Comparison of ENCODE assay signal across 8 cellular contexts in genomic region chr2:101151141-101151858, GRCh38. TPM values are rescaled to one million over a fixed set of nuclear protein-coding genes. Genes with fewer than 3 reads are reported as not detected.
DNase-seq lines count a peak whose midpoint lies in the region; ATAC-seq, FAIRE-seq and TF ChIP-seq lines count a peak whose summit lies in the region.

Gene TBC1D8, minus strand, starts transcription at chr2:101151382. Its CDS starts 129 bp downstream, at chr2:101151253.

- no peak within 1 kb of the TSS for H3K27ac Mint-ChIP-seq in GM23338

- no peaks in the 10 kb centered on the region for H3K36me3 ChIP-seq in GM23338 (ENCODE audit: insufficient read depth)
- H3K36me3 ChIP-seq in SU-DHL-6 (ENCODE audit: low read length) = no peaks in the 10 kb centered on the region
- no peaks in the 10 kb centered on the region for H3K36me3 ChIP-seq in cardiac muscle cell
- H3K36me3 ChIP-seq in pancreas = no peaks in the 10 kb centered on the region
- H3K36me3 ChIP-seq in thyroid gland = no peaks in the 10 kb centered on the region

- peaks cover 20% of the 10 kb centered on the region for H3K27me3 Mint-ChIP-seq in GM23338 (ENCODE audit: insufficient read depth, low read depth, poor library complexity)

- H3K9me3 Mint-ChIP-seq in GM23338 = no peaks in the 10 kb centered on the region

- H3K27me3 ChIP-seq in GM23338 (ENCODE audit: insufficient read depth) = peaks cover 11% of the 10 kb centered on the region
- H3K27me3 ChIP-seq in SU-DHL-6 (ENCODE audit: low read length) = no peaks in the 10 kb centered on the region
- H3K27me3 ChIP-seq in cardiac muscle cell = no peaks in the 10 kb centered on the region
- H3K27me3 ChIP-seq in pancreas = no peaks in the 10 kb centered on the region
- no peaks in the 10 kb centered on the region for H3K27me3 ChIP-seq in thyroid gland

- DNase-seq in Daoy (ENCODE audit: low read depth) (peak; percentile 90), GM23338 (ENCODE audit: low spot score) (peak; percentile 91), M059J (ENCODE audit: low read depth) (peak; percentile 80), cardiac muscle cell (ENCODE audit: low read depth in 1 of 2, low spot score in 1 of 2) (peak; percentile 87 to 94), pancreas (peak; percentile 89 to 97 (median 94)), thyroid gland (peak; percentile 89 to 92)

- H3K27ac ChIP-seq in GM23338 (ENCODE audit: low read depth) = peak within 1 kb of the TSS; percentile 59; the same call in 1 of the 2 replicates
- H3K27ac ChIP-seq in SU-DHL-6 (ENCODE audit: low read depth, low read length) = no peak within 1 kb of the TSS
- no peak within 1 kb of the TSS for H3K27ac ChIP-seq in adipose tissue (ENCODE audit: low read depth, low read length)
- H3K27ac ChIP-seq in cardiac muscle cell = peak within 1 kb of the TSS; percentile 71
- peak within 1 kb of the TSS; percentile 72 to 88 (median 80) for H3K27ac ChIP-seq in pancreas
- peak within 1 kb of the TSS; percentile 32 to 83 (median 83) for H3K27ac ChIP-seq in thyroid gland

- H3K9me3 ChIP-seq in SU-DHL-6 (ENCODE audit: insufficient read depth, low read length) = no peaks in the 10 kb centered on the region
- no peaks in the 10 kb centered on the region for H3K9me3 ChIP-seq in cardiac muscle cell (ENCODE audit: low read depth)
- no peaks in the 10 kb centered on the region for H3K9me3 ChIP-seq in pancreas
- no peaks in the 10 kb centered on the region for H3K9me3 ChIP-seq in thyroid gland

- H3K9ac ChIP-seq in SU-DHL-6 (ENCODE audit: low read length) = peak within 1 kb of the TSS; percentile 41; the same call in 1 of the 2 replicates

- no peaks in the 10 kb centered on the region; the same call in 2 of the 3 replicates for H3K36me3 Mint-ChIP-seq in GM23338 (ENCODE audit: low read depth)

- ATAC-seq in GM23338 (peak; percentile 55), pancreas (peak; percentile 83 to 86 (median 84))

- H3F3A ChIP-seq in GM23338 (replicated peaks; ENCODE audit: low read depth) (peaks cover 11% of the 10 kb centered on the region), SU-DHL-6 (ENCODE audit: insufficient read depth) (no peaks in the 10 kb centered on the region)

- H3K9me2 ChIP-seq in GM23338 (ENCODE audit: insufficient read depth) = no peaks in the 10 kb centered on the region; the same call in 1 of the 2 replicates
- no peaks in the 10 kb centered on the region for H3K9me2 ChIP-seq in SU-DHL-6 (replicated peaks; ENCODE audit: insufficient read depth, low read length)

- peaks cover 58% of the 10 kb centered on the region for H3K4me1 Mint-ChIP-seq in GM23338

- H3K4me3 Mint-ChIP-seq in GM23338 = peak within 1 kb of the TSS; percentile 75

- FAIRE-seq in pancreas (lab: Jason Lieb, UNC) = no peak

- H4K20me1 ChIP-seq in GM23338 (replicated peaks; ENCODE audit: insufficient read depth) (peaks cover 17% of the 10 kb centered on the region; the same call in 1 of the 2 replicates), SU-DHL-6 (ENCODE audit: low read depth, low read length) (no peaks in the 10 kb centered on the region)

- 0 to 1% (median 1%) methylated on average over 34 to 80 of the region's 81 CpGs for WGBS in adipose tissue, 3 donors
- 0 to 1% methylated on average over 45 to 81 of the region's 81 CpGs for WGBS in pancreas, 2 donors
- 0% methylated on average over 10 to 14 of the region's 81 CpGs for WGBS in thyroid gland, 2 donors

- H2AFZ ChIP-seq in GM23338 = peak within 1 kb of the TSS; percentile 91
- no peak within 1 kb of the TSS for H2AFZ ChIP-seq in SU-DHL-6 (ENCODE audit: low read depth, low read length, severe bottlenecking)

- peak; percentile 29 to 90 for TF ChIP-seq POLR2A in thyroid gland (IDR thresholded peaks at IDR 0.05)

- TF ChIP-seq CTCF in GM23338 (conservative IDR thresholded peaks at IDR 0.05; ENCODE audit: low read depth in 2 of 2) (no peak), SU-DHL-6 (IDR thresholded peaks at IDR 0.05; ENCODE audit: insufficient read depth, low read length, poor library complexity, severe bottlenecking) (no peak), cardiac muscle cell (IDR thresholded peaks at IDR 0.05; ENCODE audit: low read depth, low read length) (no peak), pancreas (IDR thresholded peaks at IDR 0.05) (no peak), thyroid gland (IDR thresholded peaks at IDR 0.05) (no peak)

- peak within 1 kb of the TSS; percentile 100 for H3K4me2 ChIP-seq in GM23338
- H3K4me2 ChIP-seq in SU-DHL-6 (ENCODE audit: low read depth, low read length, poor library complexity, severe bottlenecking) = peak within 1 kb of the TSS; percentile 61

- intact Hi-C loops in pancreas (cut with DNase I) = loop anchor here in 2 of 3 donors (5.0 kb wide), 3 partner anchors 114 to 139 kb away; no protein-coding TSS in a partner anchor
- intact Hi-C loops in thyroid gland (cut with DNase I) = loop anchor here (5.0 to 10.0 kb wide), 2 partner anchors 104 to 139 kb away; partner anchors contain the start of gene CNOT11

- H3K4me1 ChIP-seq in GM23338 (ENCODE audit: insufficient read depth) = peaks cover 47% of the 10 kb centered on the region
- peaks cover 34% of the 10 kb centered on the region for H3K4me1 ChIP-seq in cardiac muscle cell (ENCODE audit: low read depth)
- peaks cover 16 to 37% (median 33%) of the 10 kb centered on the region in 3 donors for H3K4me1 ChIP-seq in pancreas
- H3K4me1 ChIP-seq in thyroid gland = peaks cover 12 to 30% of the 10 kb centered on the region in 2 donors

- H3K79me2 ChIP-seq in GM23338 (replicated peaks; ENCODE audit: insufficient read depth) (peaks cover 43% of the 10 kb centered on the region), SU-DHL-6 (ENCODE audit: insufficient read depth, low read length) (no peaks in the 10 kb centered on the region)

- H3K4me3 ChIP-seq in GM23338 (peak within 1 kb of the TSS; percentile 97), SU-DHL-6 (ENCODE audit: insufficient read depth, low read length, poor library complexity, severe bottlenecking) (peak within 1 kb of the TSS; percentile 56), cardiac muscle cell (peak within 1 kb of the TSS; percentile 74), pancreas (peak within 1 kb of the TSS; percentile 77 to 93 (median 86)), thyroid gland (replicated peaks in 1 of 3) (peak within 1 kb of the TSS in 2 of 3 donors; percentile 39 to 75)

TF ChIP-seq in GM23338, 12 proteins besides CTCF, POLR2A, EP300 and RAD21:
- TF ChIP-seq POLR2AphosphoS5 (IDR thresholded peaks at IDR 0.05; ENCODE audit: low read depth) = peak; percentile 76; the same call in 1 of the 2 replicates
- TF ChIP-seq ZNF331 (CRISPR knock-in tag; IDR thresholded peaks at IDR 0.05; ENCODE audit: low read depth) = no peak

RNA-seq across cellular contexts. Expression of gene TBC1D8, which starts in this region (rescaled TPM):
- 4.4 and 5.1 TPM in 2 replicates for total RNA-seq in Daoy (2014; rRNA removed; shearing (Covaris generic))
- 36.9 and 39.5 TPM in 2 replicates for total RNA-seq in GM23338 (2014; rRNA removed; shearing (Covaris generic))
- 15.5 and 18.0 TPM in 2 replicates for polyA plus RNA-seq in GM23338 (2016; fragmentation: Nextera tagmentation; extraction: Ambion mirVana)
- total RNA-seq in M059J (2014; rRNA removed; shearing (Covaris generic)) = 5.1 and 9.3 TPM in 2 replicates
- polyA plus RNA-seq in adipose tissue = 10 to 100 TPM; 10.2 to 19.9 (median 11.9) TPM
- 19.9 and 23.2 TPM in 2 replicates for total RNA-seq in cardiac muscle cell
- polyA plus RNA-seq in cardiac muscle cell = 15.2 and 25.6 TPM in 2 replicates
- 10 to 100 TPM; 21.3 to 43.2 (median 31.1) TPM for total RNA-seq in pancreas
- 10 to 100 TPM; 37.1 to 46.2 TPM for polyA plus RNA-seq in pancreas
- total RNA-seq in thyroid gland = 10 to 100 TPM; 16.4 to 36.8 (median 27.1) TPM

Comparison
In these comparisons a context has a peak if more than half of its experiments do, and no peak if none do; other contexts are left out.
1. H3K27ac ChIP-seq: peak in GM23338 (single experiment), cardiac muscle cell (single experiment), pancreas (4 of 4) and thyroid gland (3 of 3); none in SU-DHL-6 (single experiment) and adipose tissue (single experiment).
2. Peak in every context shown above with its lines, with median percentiles within 50 percentile points of each other: DNase-seq and H3K4me3 ChIP-seq.